Comparison of ENCODE assay signal across 25 cellular contexts in genomic region chr1:45364294-45364693, GRCh38. TPM values are rescaled to one million over a fixed set of nuclear protein-coding genes. Genes with fewer than 3 reads are reported as not detected.
"Had no signal": no experiment of that assay in that cellular context is flagged by ENCODE, and none has a peak within 500 bp of the region (broad histone marks: within the 10 kb centered on the region; RNA-seq: fewer than 3 reads in every experiment).

No MANE protein-coding gene starts in this region.

- H3K9me3 ChIP-seq: left lung, lower lobe of right lung, neutrophil, psoas muscle, right lobe of liver, tibial nerve, uterus had no signal

- H3K4me3 Mint-ChIP-seq: mesothelial cell of epicardium; naive B cell; natural killer cell; nephron progenitor cell; neural progenitor cell; stimulated activated naive CD8-positive, alpha-beta T cell treated with anti-CD3 and anti-CD28 coated beads, Interleukin-15, amount 100 ng/mL, for 72 hours; type B pancreatic cell had no signal

- DNase-seq: kidney glomerular epithelial cell; left colon; left lung; lower lobe of right lung; mammary epithelial cell; mesendoderm; naive B cell; natural killer cell; nephron progenitor cell; occipital lobe; psoas muscle; right lobe of liver; stimulated activated CD4-positive, alpha-beta T cell treated with anti-CD3 and anti-CD28 coated beads, Interleukin-1b, Interleukin-23, amount 100 ng/mL, for 48 hours; stimulated activated CD4-positive, alpha-beta T cell treated with anti-CD3 and anti-CD28 coated beads, Interleukin-2, amount 100 ng/mL, for 48 hours; stimulated activated naive CD4-positive, alpha-beta T cell treated with Interleukin-2 at 50 U/mL for 16 hours; stimulated activated naive CD8-positive, alpha-beta T cell treated with anti-CD3 and anti-CD28 coated beads, Interleukin-15, amount 100 ng/mL, for 72 hours; uterus had no signal

- H3K79me2 ChIP-seq: parathyroid adenoma had no signal

- H3K36me3 Mint-ChIP-seq: mesothelial cell of epicardium, natural killer cell, neural progenitor cell, type B pancreatic cell had no signal

- H3K4me2 ChIP-seq: smooth muscle cell had no signal

- H3K9ac ChIP-seq: neural progenitor cell, parathyroid adenoma had no signal

- H3K4me3 ChIP-seq: left lung, lower lobe of right lung, neural progenitor cell, psoas muscle, right lobe of liver, smooth muscle cell, tibial nerve, uterus had no signal

- H3K27me3 Mint-ChIP-seq: naive B cell; stimulated activated naive CD8-positive, alpha-beta T cell treated with anti-CD3 and anti-CD28 coated beads, Interleukin-15, amount 100 ng/mL, for 72 hours; type B pancreatic cell had no signal

- H3K27ac ChIP-seq: left lung, lower lobe of right lung, neutrophil, parathyroid adenoma, psoas muscle, right lobe of liver, tibial nerve, uterus had no signal

- ATAC-seq: left colon; left lung; lower lobe of right lung; natural killer cell; psoas muscle; right lobe of liver; stimulated activated naive CD8-positive, alpha-beta T cell treated with anti-CD3 and anti-CD28 coated beads, Interleukin-15, amount 100 ng/mL, for 72 hours had no signal

- H3K4me1 Mint-ChIP-seq: stimulated activated naive CD8-positive, alpha-beta T cell treated with anti-CD3 and anti-CD28 coated beads, Interleukin-15, amount 100 ng/mL, for 72 hours had no signal

- H3K27ac Mint-ChIP-seq: mesothelial cell of epicardium; natural killer cell; nephron progenitor cell; neural progenitor cell; stimulated activated naive CD8-positive, alpha-beta T cell treated with anti-CD3 and anti-CD28 coated beads, Interleukin-15, amount 100 ng/mL, for 72 hours; type B pancreatic cell had no signal

- H2AFZ ChIP-seq: neural progenitor cell, parathyroid adenoma had no signal

- H3K36me3 ChIP-seq: left lung, lower lobe of right lung, neural progenitor cell, neutrophil, right lobe of liver, tibial nerve, uterus had no signal

- H3K27me3 ChIP-seq: left lung, neural progenitor cell, neutrophil, right lobe of liver, tibial nerve, uterus had no signal

- H3K9me3 Mint-ChIP-seq: mesothelial cell of epicardium; naive B cell; natural killer cell; nephron progenitor cell; neural progenitor cell; stimulated activated naive CD8-positive, alpha-beta T cell treated with anti-CD3 and anti-CD28 coated beads, Interleukin-15, amount 100 ng/mL, for 72 hours; type B pancreatic cell had no signal

RNA-seq across cellular contexts. Expression of gene HPDL, which starts 37.6 kb away (rescaled TPM):
- total RNA-seq: lower lobe of right lung, mononuclear cell, smooth muscle cell had no signal
